ENCODE assay signal across 8 cellular contexts in the genomic region with DNA sequence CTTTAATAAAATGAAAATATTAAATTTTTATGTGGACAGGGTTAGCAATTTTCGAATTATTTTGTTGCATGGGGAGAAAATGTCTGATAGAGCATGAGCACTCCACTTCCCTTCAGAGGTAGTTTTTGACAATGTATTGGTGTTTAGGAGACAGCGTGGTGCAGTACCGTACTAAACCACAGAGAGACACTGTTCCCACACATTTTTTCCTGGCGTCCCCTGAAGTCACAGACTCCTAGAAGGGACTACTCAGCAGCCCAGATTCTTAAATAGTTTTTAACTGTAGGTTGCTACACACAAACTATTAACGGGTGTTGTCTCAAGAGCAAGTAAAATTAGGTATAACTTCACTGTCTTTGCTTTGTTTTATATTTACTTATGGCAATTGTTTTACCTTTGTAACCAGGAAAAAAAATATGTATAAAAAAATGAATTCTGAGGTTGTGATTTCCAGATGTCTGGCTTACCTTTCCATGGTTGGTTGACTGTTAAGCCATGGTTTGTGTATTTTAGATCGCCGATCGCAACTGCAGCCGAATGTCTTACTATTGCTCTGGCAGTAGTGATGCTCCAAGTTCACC.
DNase-seq lines count a peak whose midpoint lies in the region; ATAC-seq and TF ChIP-seq lines count a peak whose summit lies in the region.
"Had no signal": no experiment of that assay in that cellular context is flagged by ENCODE, and none has a peak within 500 bp of the region (broad histone marks: within the 10 kb centered on the region; RNA-seq: fewer than 3 reads in every experiment).

No MANE protein-coding gene starts in this region.

- peak; percentile 25 for DNase-seq in GM04504 (ENCODE audit: low read depth)
- DNase-seq in LNCaP clone FGC (ENCODE audit: low read depth) = peak; percentile 39
- DNase-seq in RPMI8226 = peak; percentile 54
- DNase-seq in coronary artery (ENCODE audit: low spot score) = no peak
- DNase-seq in left lobe of liver (ENCODE audit: low spot score) = no peak
- DNase-seq in transverse colon = peak; percentile 51
- DNase-seq: activated T-cell treated with anti-CD3 and anti-CD28 coated beads, Interleukin-2, amount 50 U/mL, for 4 hours had no signal

- in situ Hi-C loops in transverse colon (cut with MboI; ENCODE audit: low pct_ligation_motif_present in 1 of 4, low pct_unique_long_range_greater_than_20kb in 1 of 4, low sequenced_read_pairs in 3 of 4) = loop anchor here in 1 of 4 donors (10.0 kb wide), 1 partner anchor 379 kb away; no protein-coding TSS in a partner anchor

- H3K36me3 ChIP-seq in transverse colon = no peaks in the 10 kb centered on the region

- H3K27me3 ChIP-seq in transverse colon = no peaks in the 10 kb centered on the region

- TF ChIP-seq EP300 in transverse colon (IDR thresholded peaks at IDR 0.05; ENCODE audit: low read depth) = no peak

- 47 to 48% methylated on average over 5 to 9 of the region's 9 CpGs for WGBS in transverse colon (ENCODE audit: low coverage in 1 of 2), 2 donors

- H3K27ac ChIP-seq in coronary artery (no peak overlapping the region), transverse colon (no peak overlapping the region)

- ATAC-seq in left lobe of liver (peak; percentile 91), HG02798 (IDR thresholded peaks at IDR 0.05; ENCODE audit: poor library complexity, unreplicated experiment) (no peak)

- intact Hi-C loops in transverse colon (cut with DNase I; ENCODE audit: low total_unique reads) = loop anchor here (5.0 kb wide), 1 partner anchor 161 kb away; no protein-coding TSS in a partner anchor

- no peak for TF ChIP-seq POLR2A in transverse colon (IDR thresholded peaks at IDR 0.05)

- H3K4me3 ChIP-seq in LNCaP clone FGC (ENCODE audit: low read depth, low read length) (no peak overlapping the region), coronary artery (no peak overlapping the region), transverse colon (no peak overlapping the region)

- H3K4me1 ChIP-seq in transverse colon = no peaks in the 10 kb centered on the region

- no peaks in the 10 kb centered on the region for H3K9me3 ChIP-seq in transverse colon

- TF ChIP-seq CTCF in LNCaP clone FGC (IDR thresholded peaks at IDR 0.05; ENCODE audit: control insufficient read depth, extremely low read depth, insufficient read depth) (peak; percentile 96), coronary artery (IDR thresholded peaks at IDR 0.05) (peak; percentile 81), transverse colon (IDR thresholded peaks at IDR 0.05) (peak; percentile 84 to 95 (median 86))

Comparison
In these comparisons a context has a peak if more than half of its experiments do, and no peak if none do; other contexts are left out.
1. DNase-seq: peak in GM04504 (single experiment), LNCaP clone FGC (single experiment), RPMI8226 (single experiment) and transverse colon (single experiment); none in coronary artery (single experiment) and left lobe of liver (single experiment).
2. Peak in every context shown above with its lines, with median percentiles within 50 percentile points of each other: CTCF ChIP-seq.